ENCODE assay signal across 23 cellular contexts in genomic region chr2:219759801-219760200, GRCh38.
A peak's percentile ranks its signal among the peaks of the same experiment; 100 is the strongest.
DNase-seq lines count a peak whose midpoint lies in the region; ATAC-seq and TF ChIP-seq lines count a peak whose summit lies in the region.
"Had no signal": no experiment of that assay in that cellular context is flagged by ENCODE, and none has a peak within 500 bp of the region (broad histone marks: within the 10 kb centered on the region; RNA-seq: fewer than 3 reads in every experiment).

No MANE protein-coding gene starts in this region.

- no peaks in the 10 kb centered on the region for H3K36me3 ChIP-seq in left ventricle myocardium inferior
- H3K36me3 ChIP-seq: BE2C; BLaER1 treated with 17β-estradiol and CSF1 and Interleukin-3, amounts not matched to agents 10 nM and 100 nM; HAP-1 had no signal

- peak overlapping the region; percentile 67 for H3K27ac ChIP-seq in left ventricle myocardium inferior (replicated peaks)
- H3K27ac ChIP-seq in caudate nucleus (ENCODE audit: low read depth, low read length), result peak overlapping the region; percentile 40
- H3K27ac ChIP-seq: 22Rv1; BLaER1 treated with 17β-estradiol and CSF1 and Interleukin-3, amounts not matched to agents 10 nM and 100 nM had no signal

- no peaks in the 10 kb centered on the region for H3K27me3 ChIP-seq in left ventricle myocardium inferior (ENCODE audit: low read depth)
- H3K27me3 ChIP-seq: BE2C; BLaER1 treated with 17β-estradiol and CSF1 and Interleukin-3, amounts not matched to agents 10 nM and 100 nM had no signal

- no peak for DNase-seq in Right ventricle myocardium inferior (ENCODE audit: missing footprints)
- no peak for DNase-seq in cardiac septum (ENCODE audit: low spot score)
- DNase-seq in left ventricle myocardium inferior, result no peak
- no peak for DNase-seq in left cardiac atrium
- peak in 2 of 61 donors; percentile 4 to 24 for DNase-seq in caudate nucleus (lab: John Stamatoyannopoulos, UW)
- DNase-seq: ACHN; AML-193; BE2C; CD4-positive, alpha-beta T cell; CD8-positive, alpha-beta memory T cell; DMS 273 treated with DMSO at 0.1 percent for 48 hours; DMS79; EL; GDM1; GOT3; HFFc6 had no signal

- TF ChIP-seq CTCF in left ventricle myocardium inferior (IDR thresholded peaks at IDR 0.05; ENCODE audit: borderline replicate concordance), result no peak

- no peak overlapping the region for H3K4me3 ChIP-seq in left ventricle myocardium inferior
- H3K4me3 ChIP-seq: BLaER1 treated with 17β-estradiol and CSF1 and Interleukin-3, amounts not matched to agents 10 nM and 100 nM; GM12878; HAP-1 had no signal

- H3K9me3 ChIP-seq in left ventricle myocardium inferior (replicated peaks), result peaks cover 5% of the 10 kb centered on the region
- H3K9me3 ChIP-seq: BE2C, HAP-1 had no signal

- intact Hi-C loops in Right ventricle myocardium inferior (cut with DNase I) (no loop called here), cardiac septum (cut with DNase I) (no loop called here), left ventricle myocardium inferior (cut with micrococcal nuclease) (no loop called here), left cardiac atrium (cut with DNase I) (no loop called here)

- H3K4me1 ChIP-seq in left ventricle myocardium inferior, result peaks cover 30% of the 10 kb centered on the region
- H3K4me1 ChIP-seq: BE2C, HAP-1 had no signal

- ATAC-seq in Right ventricle myocardium inferior (peak; percentile 52), left cardiac atrium (no peak), GM18867 (IDR thresholded peaks at IDR 0.05; ENCODE audit: unreplicated experiment) (no peak), HG02938 (IDR thresholded peaks at IDR 0.05; ENCODE audit: unreplicated experiment) (no peak), GM19463 (IDR thresholded peaks at IDR 0.05; ENCODE audit: unreplicated experiment) (no peak)
- ATAC-seq: GM12878 had no signal
